29 cellular contexts compared by ENCODE assay signal in genomic region chrX:17098516-17099247, GRCh38.
DNase-seq lines count a peak whose midpoint lies in the region; ATAC-seq, FAIRE-seq and TF ChIP-seq lines count a peak whose summit lies in the region.
"Had no signal": no experiment of that assay in that cellular context is flagged by ENCODE, and none has a peak within 500 bp of the region (broad histone marks: within the 10 kb centered on the region; RNA-seq: fewer than 3 reads in every experiment).

No MANE protein-coding gene starts in this region.

- H3K4me3 ChIP-seq in A549 = no peak overlapping the region
- H3K4me3 ChIP-seq: cardiac muscle cell, esophagus muscularis mucosa, hepatocyte, tibial nerve had no signal

- ATAC-seq in A549 = no peak
- peak; percentile 60 for ATAC-seq in GM18907 (IDR thresholded peaks at IDR 0.05; ENCODE audit: unreplicated experiment)
- peak; percentile 82 for ATAC-seq in GM21786 (IDR thresholded peaks at IDR 0.05; ENCODE audit: unreplicated experiment)
- peak; percentile 64 for ATAC-seq in HG03354 (IDR thresholded peaks at IDR 0.05; ENCODE audit: poor library complexity, severe bottlenecking, unreplicated experiment)
- ATAC-seq in HG03521 (IDR thresholded peaks at IDR 0.05; ENCODE audit: unreplicated experiment) = no peak
- no peak for ATAC-seq in activated CD8-positive, alpha-beta T cell treated with anti-CD3 and anti-CD28 coated beads, Interleukin-2, amount 10 ng/mL, durations not matched to agents 7 days and 5 days
- ATAC-seq: activated T-helper 17 cell treated with anti-CD3 and anti-CD28 coated beads, Interleukin-2, amount 50 U/mL, for 72 hours; left colon had no signal

- POLR2A ChIA-PET in A549 (lab: Yijun Ruan, JAX) = no interaction called here
- POLR2A ChIA-PET in MCF 10A (lab: Yijun Ruan, JAX) = interaction anchor here (0.6 kb wide), 1 partner anchor 1875 kb away, joined by 3 read pairs; no protein-coding TSS in a partner anchor
- POLR2A ChIA-PET in activated CD8-positive, alpha-beta T cell treated with anti-CD3 and anti-CD28 coated beads, Interleukin-2, amount 10 ng/mL, durations not matched to agents 7 days and 5 days (lab: Charles Lee) = no interaction called here

- no peak overlapping the region for H3K27ac ChIP-seq in A549
- H3K27ac ChIP-seq: cardiac muscle cell, esophagus muscularis mucosa, hepatocyte, tibial nerve had no signal

- 0% methylated on average over 1 of the region's 1 CpG for WGBS in A549 (ENCODE audit: missing lambda C conversion rate)

- no peak overlapping the region for H3K4me3 Mint-ChIP-seq in MCF 10A (ENCODE audit: unreplicated experiment)
- no peak overlapping the region for H3K4me3 Mint-ChIP-seq in activated CD8-positive, alpha-beta T cell treated with anti-CD3 and anti-CD28 coated beads, Interleukin-2, amount 10 ng/mL, durations not matched to agents 7 days and 5 days
- H3K4me3 Mint-ChIP-seq: activated B cell treated with CpG ODN at 0.5 μM for 24 hours; activated naive CD4-positive, alpha-beta T cell treated with anti-CD3 and anti-CD28 coated beads, Interleukin-2, amount 50 U/mL, for 24 hours; activated T-helper 17 cell treated with anti-CD3 and anti-CD28 coated beads, Interleukin-2, amount 50 U/mL, for 72 hours; endodermal cell had no signal

- CTCF ChIA-PET in A549 (lab: Yijun Ruan, JAX) (interaction anchor here (1.0 kb wide), 1 partner anchor 17 kb away, joined by 3 read pairs; no protein-coding TSS in a partner anchor), MCF 10A (lab: Yijun Ruan, JAX) (interaction anchor here (1.2 kb wide), 1 partner anchor 16 kb away, joined by 4 read pairs; no protein-coding TSS in a partner anchor)
- CTCF ChIA-PET in activated CD8-positive, alpha-beta T cell treated with anti-CD3 and anti-CD28 coated beads, Interleukin-2, amount 10 ng/mL, durations not matched to agents 7 days and 5 days (lab: Charles Lee) = no interaction called here

- H3K9me3 Mint-ChIP-seq in MCF 10A (ENCODE audit: unreplicated experiment) = no peaks in the 10 kb centered on the region
- H3K9me3 Mint-ChIP-seq in activated CD8-positive, alpha-beta T cell treated with anti-CD3 and anti-CD28 coated beads, Interleukin-2, amount 10 ng/mL, durations not matched to agents 7 days and 5 days (ENCODE audit: insufficient read depth) = no peaks in the 10 kb centered on the region
- H3K9me3 Mint-ChIP-seq: activated B cell treated with CpG ODN at 0.5 μM for 24 hours; activated naive CD4-positive, alpha-beta T cell treated with anti-CD3 and anti-CD28 coated beads, Interleukin-2, amount 50 U/mL, for 24 hours; activated T-helper 17 cell treated with anti-CD3 and anti-CD28 coated beads, Interleukin-2, amount 50 U/mL, for 72 hours had no signal

- no peaks in the 10 kb centered on the region for H3K9me3 ChIP-seq in A549
- H3K9me3 ChIP-seq: esophagus muscularis mucosa, tibial nerve had no signal

- no peaks in the 10 kb centered on the region for H3K4me1 Mint-ChIP-seq in MCF 10A (ENCODE audit: insufficient read depth, unreplicated experiment)
- H3K4me1 Mint-ChIP-seq in activated CD8-positive, alpha-beta T cell treated with anti-CD3 and anti-CD28 coated beads, Interleukin-2, amount 10 ng/mL, durations not matched to agents 7 days and 5 days (ENCODE audit: low read depth) = no peaks in the 10 kb centered on the region
- H3K4me1 Mint-ChIP-seq: activated B cell treated with CpG ODN at 0.5 μM for 24 hours; activated naive CD4-positive, alpha-beta T cell treated with anti-CD3 and anti-CD28 coated beads, Interleukin-2, amount 50 U/mL, for 24 hours; activated T-helper 17 cell treated with anti-CD3 and anti-CD28 coated beads, Interleukin-2, amount 50 U/mL, for 72 hours had no signal

- no peak for TF ChIP-seq CTCF in A549 (IDR thresholded peaks at IDR 0.05)
- TF ChIP-seq CTCF in MCF 10A (IDR thresholded peaks at IDR 0.05; ENCODE audit: unreplicated experiment) = no peak

- H3K27ac Mint-ChIP-seq in MCF 10A (ENCODE audit: low read depth, unreplicated experiment) = no peak overlapping the region
- H3K27ac Mint-ChIP-seq in activated CD8-positive, alpha-beta T cell treated with anti-CD3 and anti-CD28 coated beads, Interleukin-2, amount 10 ng/mL, durations not matched to agents 7 days and 5 days = no peak overlapping the region
- H3K27ac Mint-ChIP-seq: activated B cell treated with CpG ODN at 0.5 μM for 24 hours; activated naive CD4-positive, alpha-beta T cell treated with anti-CD3 and anti-CD28 coated beads, Interleukin-2, amount 50 U/mL, for 24 hours; activated T-helper 17 cell treated with anti-CD3 and anti-CD28 coated beads, Interleukin-2, amount 50 U/mL, for 72 hours; endodermal cell had no signal

- FAIRE-seq in A549 (lab: Jason Lieb, UNC) = peak; percentile 18

- no peak for DNase-seq in A549 (ENCODE audit: low read depth in 1 of 2, low spot score in 1 of 2)
- DNase-seq in SK-N-DZ (ENCODE audit: low spot score) = no peak
- DNase-seq in MCF 10A (ENCODE audit: unreplicated experiment) = no peak
- no peak for DNase-seq in activated CD8-positive, alpha-beta T cell treated with anti-CD3 and anti-CD28 coated beads, Interleukin-2, amount 10 ng/mL, durations not matched to agents 7 days and 5 days
- DNase-seq: activated B cell treated with CpG ODN at 0.5 μM for 24 hours; activated CD4-positive, alpha-beta T cell treated with anti-CD3 and anti-CD28 coated beads, Interleukin-2, amount 50 U/mL, for 4 hours; activated CD8-positive, alpha-beta memory T cell treated with anti-CD3 and anti-CD28 coated beads, Interleukin-2, amount 50 U/mL, for 48 hours; DND-41; endodermal cell; foreskin melanocyte; GOT3; KBM-7; left colon; NCI-H2171 treated with DMSO at 0.1 percent for 48 hours; NCI-H524; NK-92 treated with Interleukin-12 subunit alpha and Interleukin-12 subunit beta, amount 100 ng/mL, for 24 hours; nucleus accumbens; SHP77; SW 1271 had no signal

- peaks cover 66% of the 10 kb centered on the region for H3K27me3 Mint-ChIP-seq in MCF 10A (ENCODE audit: insufficient read depth, unreplicated experiment)
- H3K27me3 Mint-ChIP-seq in activated CD8-positive, alpha-beta T cell treated with anti-CD3 and anti-CD28 coated beads, Interleukin-2, amount 10 ng/mL, durations not matched to agents 7 days and 5 days (ENCODE audit: low read depth) = no peaks in the 10 kb centered on the region
- H3K27me3 Mint-ChIP-seq: activated B cell treated with CpG ODN at 0.5 μM for 24 hours; activated naive CD4-positive, alpha-beta T cell treated with anti-CD3 and anti-CD28 coated beads, Interleukin-2, amount 50 U/mL, for 24 hours had no signal

- no peaks in the 10 kb centered on the region for H3K4me1 ChIP-seq in A549
- H3K4me1 ChIP-seq: tibial nerve had no signal

- H3K36me3 Mint-ChIP-seq in MCF 10A (ENCODE audit: insufficient read depth, unreplicated experiment) = peaks cover 7% of the 10 kb centered on the region
- H3K36me3 Mint-ChIP-seq in activated CD8-positive, alpha-beta T cell treated with anti-CD3 and anti-CD28 coated beads, Interleukin-2, amount 10 ng/mL, durations not matched to agents 7 days and 5 days (ENCODE audit: low read depth) = no peaks in the 10 kb centered on the region
- H3K36me3 Mint-ChIP-seq: activated naive CD4-positive, alpha-beta T cell treated with anti-CD3 and anti-CD28 coated beads, Interleukin-2, amount 50 U/mL, for 24 hours had no signal

- H3K4me2 ChIP-seq in A549 = no peak overlapping the region
- H3K4me2 ChIP-seq: hepatocyte had no signal

- intact Hi-C loops in MCF 10A (cut with micrococcal nuclease) = no loop called here

- TF ChIP-seq POLR2A in A549 (IDR thresholded peaks at IDR 0.05; ENCODE audit: low read length) = no peak

- no TSS peak for BruUV-seq in MCF 10A (replicated peaks; lab: Mats Ljungman, UMichigan)

- no peak for TF ChIP-seq RAD21 in A549 (conservative IDR thresholded peaks at IDR 0.05 in 1 of 2, IDR thresholded peaks at IDR 0.05 in 1 of 2)

- no peak for TF ChIP-seq EP300 in A549 (IDR thresholded peaks at IDR 0.05)

TF ChIP-seq in A549, 52 proteins besides CTCF, POLR2A, EP300 and RAD21:
- no peak for TF ChIP-seq RFX5 (IDR thresholded peaks at IDR 0.05)
- no peak for TF ChIP-seq CHD4 (IDR thresholded peaks at IDR 0.05; ENCODE audit: borderline replicate concordance)
- TF ChIP-seq ZFP36 (IDR thresholded peaks at IDR 0.05; ENCODE audit: borderline replicate concordance, partially characterized antibody) = no peak
- no peak for TF ChIP-seq BHLHE40 (IDR thresholded peaks at IDR 0.05; ENCODE audit: low read depth, low read length)
- no peak for TF ChIP-seq FOSL2 (IDR thresholded peaks at IDR 0.05)
- TF ChIP-seq FOSL2 (CRISPR knock-in tag; IDR thresholded peaks at IDR 0.05) = no peak
- no peak for TF ChIP-seq HEYL (CRISPR knock-in tag; IDR thresholded peaks at IDR 0.05)
- no peak for TF ChIP-seq ZNF302 (CRISPR knock-in tag; IDR thresholded peaks at IDR 0.05)
- TF ChIP-seq RARB (CRISPR knock-in tag; IDR thresholded peaks at IDR 0.05) = no peak

Comparison
In these comparisons a context has a peak if more than half of its experiments do, and no peak if none do; other contexts are left out.
1. ATAC-seq: peak in GM18907 (single experiment), GM21786 (single experiment) and HG03354 (single experiment); none in A549 (0 of 2), HG03521 (single experiment) and activated CD8-positive, alpha-beta T cell treated with anti-CD3 and anti-CD28 coated beads, Interleukin-2, amount 10 ng/mL, durations not matched to agents 7 days and 5 days (single experiment).